24 cellular contexts compared by ENCODE assay signal in the genomic region with DNA sequence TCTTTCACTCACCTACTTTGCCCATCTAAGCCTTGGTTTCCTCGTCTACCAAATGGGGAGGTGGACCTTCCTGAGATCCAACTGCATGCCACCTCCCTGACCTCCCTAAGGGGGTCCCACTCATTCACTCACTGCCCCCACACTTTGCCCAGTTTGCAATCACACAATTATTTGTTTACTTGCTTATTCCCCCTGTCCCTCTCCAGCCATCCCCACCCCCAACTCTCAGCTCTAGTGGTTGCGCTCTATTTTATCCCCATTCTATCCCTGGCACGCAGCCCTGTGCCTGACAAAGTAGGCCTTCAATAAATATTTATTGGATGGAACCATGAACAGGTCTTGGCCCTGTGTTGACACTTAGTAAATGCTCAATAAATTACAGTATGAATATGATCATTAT.
"Had no signal": no experiment of that assay in that cellular context is flagged by ENCODE, and none has a peak within 500 bp of the region (broad histone marks: within the 10 kb centered on the region; RNA-seq: fewer than 3 reads in every experiment).

No MANE protein-coding gene starts in this region.

- DNase-seq: stimulated activated CD4-positive, alpha-beta T cell treated with anti-CD3 and anti-CD28 coated beads, Interleukin-2, amount 100 ng/mL, for 48 hours; stimulated activated CD4-positive, alpha-beta T cell treated with anti-CD3 and anti-CD28 coated beads, Interleukin-4, amount 100 ng/mL, for 1 hour; stimulated activated CD4-positive, alpha-beta T cell treated with anti-CD3 and anti-CD28 coated beads, Interleukin-4, amount 100 ng/mL, for 24 hours; stimulated activated CD4-positive, alpha-beta T cell treated with anti-CD3 and anti-CD28 coated beads, Interleukin-4, amount 100 ng/mL, for 4 hours; stimulated activated CD8-positive, alpha-beta memory T cell treated with anti-CD3 and anti-CD28 coated beads, Interleukin-4, amount 100 ng/mL, for 48 hours; stimulated activated naive B cell treated with anti-CD40 and anti-IgM and Interleukin-4, amounts not matched to agents 10 μg/mL and 1 μg/mL and 100 μg/mL, for 72 hours; stimulated activated naive CD4-positive, alpha-beta T cell; stimulated activated naive CD4-positive, alpha-beta T cell treated with Interleukin-2 at 50 U/mL for 16 hours; stimulated activated naive CD8-positive, alpha-beta T cell treated with anti-CD3 and anti-CD28 coated beads, Interleukin-15, amount 100 ng/mL, for 72 hours; stimulated activated naive CD8-positive, alpha-beta T cell treated with anti-CD3 and anti-CD28 coated beads, Interleukin-15, Interleukin-2, amounts not matched to agents 100 U/mL and 50 U/mL, for 24 hours; stomach; substantia nigra; testis; thyroid gland; tibial artery; transverse colon; trophoblast cell; upper lobe of left lung; upper lobe of right lung; uterus had no signal

- H3K4me1 Mint-ChIP-seq: stimulated activated effector memory CD8-positive, alpha-beta T cell treated with anti-CD3 and anti-CD28 coated beads, Interleukin-12 subunit alpha, Interleukin-12 subunit beta, amount 100 ng/mL, for 72 hours; stimulated activated memory B cell treated with anti-CD40 and anti-IgM and Interleukin-4, amounts not matched to agents 10 μg/mL and 1 μg/mL and 100 μg/mL, for 72 hours; stimulated activated naive B cell treated with anti-CD40 and anti-IgM and Interleukin-4, amounts not matched to agents 10 μg/mL and 1 μg/mL and 100 μg/mL, for 72 hours; stimulated activated naive CD8-positive, alpha-beta T cell treated with anti-CD3 and anti-CD28 coated beads, Interleukin-15, amount 100 ng/mL, for 72 hours had no signal

- H3K27me3 Mint-ChIP-seq: stimulated activated naive CD8-positive, alpha-beta T cell treated with anti-CD3 and anti-CD28 coated beads, Interleukin-15, Interleukin-2, amounts not matched to agents 100 ng/mL and 50 ng/mL, for 24 hours had no signal

- H3K9me3 Mint-ChIP-seq: stimulated activated effector memory CD8-positive, alpha-beta T cell treated with anti-CD3 and anti-CD28 coated beads, Interleukin-12 subunit alpha, Interleukin-12 subunit beta, amount 100 ng/mL, for 72 hours; stimulated activated memory B cell treated with anti-CD40 and anti-IgM and Interleukin-4, amounts not matched to agents 10 μg/mL and 1 μg/mL and 100 μg/mL, for 72 hours; stimulated activated naive CD8-positive, alpha-beta T cell treated with anti-CD3 and anti-CD28 coated beads, Interleukin-15, amount 100 ng/mL, for 72 hours; stimulated activated naive CD8-positive, alpha-beta T cell treated with anti-CD3 and anti-CD28 coated beads, Interleukin-15, Interleukin-2, amounts not matched to agents 100 ng/mL and 50 ng/mL, for 24 hours; type B pancreatic cell had no signal

- H3K36me3 Mint-ChIP-seq: stimulated activated effector memory CD8-positive, alpha-beta T cell treated with anti-CD3 and anti-CD28 coated beads, Interleukin-12 subunit alpha, Interleukin-12 subunit beta, amount 100 ng/mL, for 72 hours; stimulated activated memory B cell treated with anti-CD40 and anti-IgM and Interleukin-4, amounts not matched to agents 10 μg/mL and 1 μg/mL and 100 μg/mL, for 72 hours; stimulated activated naive B cell treated with anti-CD40 and anti-IgM and Interleukin-4, amounts not matched to agents 10 μg/mL and 1 μg/mL and 100 μg/mL, for 72 hours; type B pancreatic cell had no signal

- H3K4me3 Mint-ChIP-seq: stimulated activated effector memory CD8-positive, alpha-beta T cell treated with anti-CD3 and anti-CD28 coated beads, Interleukin-12 subunit alpha, Interleukin-12 subunit beta, amount 100 ng/mL, for 72 hours; stimulated activated memory B cell treated with anti-CD40 and anti-IgM and Interleukin-4, amounts not matched to agents 10 μg/mL and 1 μg/mL and 100 μg/mL, for 72 hours; stimulated activated naive B cell treated with anti-CD40 and anti-IgM and Interleukin-4, amounts not matched to agents 10 μg/mL and 1 μg/mL and 100 μg/mL, for 72 hours; stimulated activated naive CD8-positive, alpha-beta T cell treated with anti-CD3 and anti-CD28 coated beads, Interleukin-15, amount 100 ng/mL, for 72 hours; stimulated activated naive CD8-positive, alpha-beta T cell treated with anti-CD3 and anti-CD28 coated beads, Interleukin-15, Interleukin-2, amounts not matched to agents 100 ng/mL and 50 ng/mL, for 24 hours; type B pancreatic cell had no signal

- H3K27ac Mint-ChIP-seq: stimulated activated effector memory CD8-positive, alpha-beta T cell treated with anti-CD3 and anti-CD28 coated beads, Interleukin-12 subunit alpha, Interleukin-12 subunit beta, amount 100 ng/mL, for 72 hours; stimulated activated memory B cell treated with anti-CD40 and anti-IgM and Interleukin-4, amounts not matched to agents 10 μg/mL and 1 μg/mL and 100 μg/mL, for 72 hours; stimulated activated naive B cell treated with anti-CD40 and anti-IgM and Interleukin-4, amounts not matched to agents 10 μg/mL and 1 μg/mL and 100 μg/mL, for 72 hours; stimulated activated naive CD8-positive, alpha-beta T cell treated with anti-CD3 and anti-CD28 coated beads, Interleukin-15, amount 100 ng/mL, for 72 hours; stimulated activated naive CD8-positive, alpha-beta T cell treated with anti-CD3 and anti-CD28 coated beads, Interleukin-15, Interleukin-2, amounts not matched to agents 100 ng/mL and 50 ng/mL, for 24 hours; type B pancreatic cell had no signal
